ENCODE assay signal across 18 cellular contexts in genomic region chr13:45928843-45929242, GRCh38.
DNase-seq lines count a peak whose midpoint lies in the region; ATAC-seq, FAIRE-seq and TF ChIP-seq lines count a peak whose summit lies in the region.
"Had no signal": no experiment of that assay in that cellular context is flagged by ENCODE, and none has a peak within 500 bp of the region (broad histone marks: within the 10 kb centered on the region; RNA-seq: fewer than 3 reads in every experiment).

No MANE protein-coding gene starts in this region.

- H3K9me3 ChIP-seq in body of pancreas (no peaks in the 10 kb centered on the region), kidney (ENCODE audit: control insufficient read depth in 1 of 2, low read length in 2 of 2) (no peaks in the 10 kb centered on the region)
- H3K9me3 ChIP-seq: BLaER1 treated with 17β-estradiol and CSF1 and Interleukin-3, amounts not matched to agents 10 nM and 100 nM; SJSA1; transverse colon had no signal

- H3K36me3 ChIP-seq in body of pancreas (replicated peaks in 1 of 2; ENCODE audit: insufficient read depth in 1 of 2, low read depth in 2 of 2) (no peaks in the 10 kb centered on the region), kidney (ENCODE audit: control insufficient read depth in 1 of 2, insufficient read depth in 2 of 2, low read length in 2 of 2) (no peaks in the 10 kb centered on the region)
- H3K36me3 ChIP-seq: BLaER1 treated with 17β-estradiol and CSF1 and Interleukin-3, amounts not matched to agents 10 nM and 100 nM; brain microvascular endothelial cell; SJSA1; transverse colon had no signal

- H3K4me1 ChIP-seq in body of pancreas (peaks cover 9% of the 10 kb centered on the region), kidney (ENCODE audit: control insufficient read depth in 1 of 2, insufficient read depth in 1 of 2, low read depth in 1 of 2, low read length in 2 of 2) (peaks cover 2 to 5% of the 10 kb centered on the region in 2 donors)
- H3K4me1 ChIP-seq: SJSA1, transverse colon had no signal

- no peak for TF ChIP-seq POLR2A in body of pancreas (IDR thresholded peaks at IDR 0.05)

- FAIRE-seq in kidney (lab: Jason Lieb, UNC) = peak; percentile 38
- FAIRE-seq: HTR-8/SVneo had no signal

- no peak overlapping the region for H3K4me3 ChIP-seq in body of pancreas
- no peak overlapping the region for H3K4me3 ChIP-seq in kidney (ENCODE audit: low read length in 2 of 2)
- H3K4me3 ChIP-seq: BLaER1 treated with 17β-estradiol and CSF1 and Interleukin-3, amounts not matched to agents 10 nM and 100 nM; SJSA1; transverse colon had no signal

- WGBS in body of pancreas, 2 donors = 7 to 13% methylated on average over 2 of the region's 2 CpGs

- H3K27ac ChIP-seq in body of pancreas (peak overlapping the region in 1 of 4 donors; percentile 17), kidney (ENCODE audit: low read depth in 2 of 2, low read length in 2 of 2) (no peak overlapping the region)
- H3K27ac ChIP-seq: BLaER1 treated with 17β-estradiol and CSF1 and Interleukin-3, amounts not matched to agents 10 nM and 100 nM; brain microvascular endothelial cell; SJSA1; transverse colon had no signal

- no peak overlapping the region for H3K9ac ChIP-seq in kidney (ENCODE audit: low read length in 2 of 2)
- H3K9ac ChIP-seq: BLaER1 treated with 17β-estradiol and CSF1 and Interleukin-3, amounts not matched to agents 10 nM and 100 nM had no signal

- peak; percentile 0 for DNase-seq in DMS 273 treated with DMSO at 0.1 percent for 48 hours (lab: John Stamatoyannopoulos, UW)
- peak; percentile 69 for DNase-seq in NCI-H1694 treated with DMSO at 0.1 percent for 48 hours (lab: John Stamatoyannopoulos, UW)
- peak in 3 of 4 donors; percentile 40 to 67 (median 49) for DNase-seq in body of pancreas
- DNase-seq in kidney = no peak
- DNase-seq in EL = no peak
- DNase-seq in HPDE6-E6E7 (ENCODE audit: extremely low spot score) = no peak
- no peak for DNase-seq in NCI-H1417 treated with DMSO at 0.1 percent for 48 hours (lab: John Stamatoyannopoulos, UW)
- DNase-seq: activated naive CD4-positive, alpha-beta T cell treated with anti-CD3 and anti-CD28 coated beads, Interleukin-2, amount 10 ng/mL, durations not matched to agents 7 days and 5 days; brain microvascular endothelial cell; DMS153; naive B cell; stimulated activated naive CD4-positive, alpha-beta T cell; T-helper 9 cell; transverse colon had no signal

- H3K27me3 ChIP-seq in body of pancreas = no peaks in the 10 kb centered on the region
- H3K27me3 ChIP-seq: BLaER1 treated with 17β-estradiol and CSF1 and Interleukin-3, amounts not matched to agents 10 nM and 100 nM; brain microvascular endothelial cell; SJSA1; transverse colon had no signal

- intact Hi-C loops in body of pancreas (cut with DNase I) = no loop called here
- intact Hi-C loops in kidney (cut with DNase I) = no loop called here

- ATAC-seq in body of pancreas = peak; percentile 83
- ATAC-seq in GM21786 (IDR thresholded peaks at IDR 0.05; ENCODE audit: unreplicated experiment) = no peak

- peak in 1 of 7 experiments; percentile 22 for TF ChIP-seq CTCF in body of pancreas (IDR thresholded peaks at IDR 0.05)
- no peak for TF ChIP-seq CTCF in kidney (IDR thresholded peaks at IDR 0.05; ENCODE audit: borderline replicate concordance, extremely low read depth, insufficient read depth)

Comparison
In these comparisons a context has a peak if more than half of its experiments do, and no peak if none do; other contexts are left out.
1. DNase-seq: peak in DMS 273 treated with DMSO at 0.1 percent for 48 hours (single experiment), NCI-H1694 treated with DMSO at 0.1 percent for 48 hours (single experiment) and body of pancreas (3 of 4); none in kidney (single experiment), EL (single experiment), HPDE6-E6E7 (single experiment) and NCI-H1417 treated with DMSO at 0.1 percent for 48 hours (single experiment).